8 cellular contexts compared by ENCODE assay signal in the genomic region with DNA sequence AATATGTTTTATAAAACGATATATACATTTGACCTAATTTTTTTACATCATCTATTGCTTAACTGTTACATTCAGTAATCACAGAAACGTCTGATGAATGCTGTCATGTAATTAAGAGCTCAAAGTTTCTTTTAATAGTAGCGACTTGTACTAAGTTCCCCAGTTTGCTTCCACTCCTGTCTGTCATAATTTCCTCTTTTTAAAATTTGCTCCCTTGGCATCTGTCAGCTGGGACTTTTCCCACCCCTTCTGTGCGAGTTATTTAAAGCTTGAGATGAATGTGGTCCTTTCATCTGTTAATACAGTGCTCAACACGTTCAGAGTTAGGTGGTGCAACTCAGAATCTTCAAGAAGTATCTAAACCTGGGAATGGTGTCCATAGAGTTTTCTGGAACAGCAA. TPM values are rescaled to one million over a fixed set of nuclear protein-coding genes. Genes with fewer than 3 reads are reported as not detected.
DNase-seq lines count a peak whose midpoint lies in the region; ATAC-seq lines count a peak whose summit lies in the region.

No MANE protein-coding gene starts in this region.

- H3K9ac ChIP-seq in iPS-20b (ENCODE audit: low read depth, low read length) (peak overlapping the region; percentile 69; the same call in 1 of the 2 replicates), subcutaneous abdominal adipose tissue (ENCODE audit: low read length in 5 of 5) (peak overlapping the region in 4 of 5 donors; percentile 63 to 87 (median 78))

- intact Hi-C loops in activated T-helper 1 cell treated with anti-CD3 and anti-CD28 coated beads, Interleukin-12 subunit alpha, Interleukin-12 subunit beta, Interleukin-2, Interleukin-4 antibody, amounts not matched to agents 30 ng/mL and 10 ng/mL and 1 ng/mL, durations not matched to agents 14 hours and 24 hours and 36 hours (cut with micrococcal nuclease), result loop anchor here (1.0 to 10.0 kb wide), 9 partner anchors 9 to 1832 kb away; a partner anchor contains a TSS

- H3K4me1 Mint-ChIP-seq in stimulated activated naive CD8-positive, alpha-beta T cell treated with anti-CD3 and anti-CD28 coated beads, Interleukin-15, Interleukin-2, amounts not matched to agents 100 ng/mL and 50 ng/mL, for 24 hours (ENCODE audit: low read depth), result peaks cover 54% of the 10 kb centered on the region
- peaks cover 55% of the 10 kb centered on the region for H3K4me1 Mint-ChIP-seq in activated T-helper 1 cell treated with anti-CD3 and anti-CD28 coated beads, Interleukin-12 subunit alpha, Interleukin-12 subunit beta, Interleukin-2, Interleukin-4 antibody, amounts not matched to agents 30 ng/mL and 10 ng/mL and 1 ng/mL, durations not matched to agents 14 hours and 24 hours and 36 hours (ENCODE audit: low read depth)

- H3K4me1 ChIP-seq in iPS-20b (ENCODE audit: insufficient read depth, low read length) (peaks cover 15% of the 10 kb centered on the region), subcutaneous abdominal adipose tissue (ENCODE audit: control insufficient read depth in 5 of 5, insufficient read depth in 5 of 5, low read length in 5 of 5) (peaks cover 0 to 30% (median 25%) of the 10 kb centered on the region in 5 donors)

- H3K27me3 ChIP-seq in iPS-20b (ENCODE audit: insufficient read depth, low read length) (peaks cover 9% of the 10 kb centered on the region; the same call in 1 of the 2 replicates), subcutaneous abdominal adipose tissue (ENCODE audit: control insufficient read depth in 5 of 5, insufficient read depth in 4 of 5, low read length in 5 of 5) (no peaks in the 10 kb centered on the region)

- H3K4me3 ChIP-seq in iPS-20b (ENCODE audit: low read length) (peak overlapping the region; percentile 83), subcutaneous abdominal adipose tissue (ENCODE audit: low read depth in 1 of 5, low read length in 5 of 5) (peak overlapping the region; percentile 84 to 97 (median 88))

- no peak for DNase-seq in stimulated activated naive CD8-positive, alpha-beta T cell treated with anti-CD3 and anti-CD28 coated beads, Interleukin-15, Interleukin-2, amounts not matched to agents 100 U/mL and 50 U/mL, for 24 hours
- DNase-seq in activated T-helper 1 cell treated with anti-CD3 and anti-CD28 coated beads, Interleukin-12 subunit alpha, Interleukin-12 subunit beta, Interleukin-2, Interleukin-4 antibody, amounts not matched to agents 30 ng/mL and 10 ng/mL and 1 ng/mL, durations not matched to agents 14 hours and 24 hours and 36 hours (ENCODE audit: low spot score), result no peak
- DNase-seq in glomerular visceral epithelial cell (ENCODE audit: extremely low spot score) (no peak), NCI-H187 (lab: John Stamatoyannopoulos, UW) (no peak)

- H3K36me3 ChIP-seq in iPS-20b (ENCODE audit: insufficient read depth, low read depth, low read length) (no peaks in the 10 kb centered on the region), subcutaneous abdominal adipose tissue (ENCODE audit: control insufficient read depth in 5 of 5, insufficient read depth in 5 of 5, low read length in 5 of 5) (no peaks in the 10 kb centered on the region)

- H3K9me3 ChIP-seq in iPS-20b (ENCODE audit: insufficient read depth, low read depth, low read length), result no peaks in the 10 kb centered on the region
- no peaks in the 10 kb centered on the region for H3K9me3 ChIP-seq in subcutaneous abdominal adipose tissue (ENCODE audit: control insufficient read depth in 5 of 5, low read length in 5 of 5)

- no peaks in the 10 kb centered on the region for H3K9me3 Mint-ChIP-seq in stimulated activated naive CD8-positive, alpha-beta T cell treated with anti-CD3 and anti-CD28 coated beads, Interleukin-15, Interleukin-2, amounts not matched to agents 100 ng/mL and 50 ng/mL, for 24 hours
- peaks cover 6% of the 10 kb centered on the region for H3K9me3 Mint-ChIP-seq in activated T-helper 1 cell treated with anti-CD3 and anti-CD28 coated beads, Interleukin-12 subunit alpha, Interleukin-12 subunit beta, Interleukin-2, Interleukin-4 antibody, amounts not matched to agents 30 ng/mL and 10 ng/mL and 1 ng/mL, durations not matched to agents 14 hours and 24 hours and 36 hours

- no peak for ATAC-seq in stimulated activated naive CD8-positive, alpha-beta T cell treated with anti-CD3 and anti-CD28 coated beads, Interleukin-15, Interleukin-2, amounts not matched to agents 100 U/mL and 50 U/mL, for 24 hours
- ATAC-seq in HG03280 (IDR thresholded peaks at IDR 0.05; ENCODE audit: unreplicated experiment), result no peak

- peaks cover 17% of the 10 kb centered on the region for H3K36me3 Mint-ChIP-seq in stimulated activated naive CD8-positive, alpha-beta T cell treated with anti-CD3 and anti-CD28 coated beads, Interleukin-15, Interleukin-2, amounts not matched to agents 100 ng/mL and 50 ng/mL, for 24 hours (ENCODE audit: low read depth)
- H3K36me3 Mint-ChIP-seq in activated T-helper 1 cell treated with anti-CD3 and anti-CD28 coated beads, Interleukin-12 subunit alpha, Interleukin-12 subunit beta, Interleukin-2, Interleukin-4 antibody, amounts not matched to agents 30 ng/mL and 10 ng/mL and 1 ng/mL, durations not matched to agents 14 hours and 24 hours and 36 hours (ENCODE audit: low read depth), result peaks cover 15% of the 10 kb centered on the region

- H3K27me3 Mint-ChIP-seq in stimulated activated naive CD8-positive, alpha-beta T cell treated with anti-CD3 and anti-CD28 coated beads, Interleukin-15, Interleukin-2, amounts not matched to agents 100 ng/mL and 50 ng/mL, for 24 hours, result no peaks in the 10 kb centered on the region
- H3K27me3 Mint-ChIP-seq in activated T-helper 1 cell treated with anti-CD3 and anti-CD28 coated beads, Interleukin-12 subunit alpha, Interleukin-12 subunit beta, Interleukin-2, Interleukin-4 antibody, amounts not matched to agents 30 ng/mL and 10 ng/mL and 1 ng/mL, durations not matched to agents 14 hours and 24 hours and 36 hours (ENCODE audit: insufficient read depth), result no peaks in the 10 kb centered on the region

- H3K27ac ChIP-seq in iPS-20b (ENCODE audit: low read length), result no peak overlapping the region
- peak overlapping the region; percentile 92 for H3K27ac ChIP-seq in subcutaneous abdominal adipose tissue (ENCODE audit: low read depth, low read length)

- H3K27ac Mint-ChIP-seq in stimulated activated naive CD8-positive, alpha-beta T cell treated with anti-CD3 and anti-CD28 coated beads, Interleukin-15, Interleukin-2, amounts not matched to agents 100 ng/mL and 50 ng/mL, for 24 hours, result peak overlapping the region; percentile 95
- peak overlapping the region; percentile 97 for H3K27ac Mint-ChIP-seq in activated T-helper 1 cell treated with anti-CD3 and anti-CD28 coated beads, Interleukin-12 subunit alpha, Interleukin-12 subunit beta, Interleukin-2, Interleukin-4 antibody, amounts not matched to agents 30 ng/mL and 10 ng/mL and 1 ng/mL, durations not matched to agents 14 hours and 24 hours and 36 hours

- peak overlapping the region; percentile 92 for H3K4me3 Mint-ChIP-seq in stimulated activated naive CD8-positive, alpha-beta T cell treated with anti-CD3 and anti-CD28 coated beads, Interleukin-15, Interleukin-2, amounts not matched to agents 100 ng/mL and 50 ng/mL, for 24 hours
- peak overlapping the region; percentile 98 for H3K4me3 Mint-ChIP-seq in activated T-helper 1 cell treated with anti-CD3 and anti-CD28 coated beads, Interleukin-12 subunit alpha, Interleukin-12 subunit beta, Interleukin-2, Interleukin-4 antibody, amounts not matched to agents 30 ng/mL and 10 ng/mL and 1 ng/mL, durations not matched to agents 14 hours and 24 hours and 36 hours

RNA-seq across cellular contexts. Expression of a gene that starts 1.2 kb away (rescaled TPM):
- 53.0 and 56.3 TPM in 2 replicates for total RNA-seq in activated T-helper 1 cell treated with anti-CD3 and anti-CD28 coated beads, Interleukin-12 subunit alpha, Interleukin-12 subunit beta, Interleukin-2, Interleukin-4 antibody, amounts not matched to agents 30 ng/mL and 10 ng/mL and 1 ng/mL, durations not matched to agents 14 hours and 24 hours and 36 hours
